In genomic region chr20:57964011-57964862, GRCh38 we compare ENCODE assay signal across 20 cellular contexts.
DNase-seq lines count a peak whose midpoint lies in the region; ATAC-seq, FAIRE-seq and TF ChIP-seq lines count a peak whose summit lies in the region.
"Had no signal": no experiment of that assay in that cellular context is flagged by ENCODE, and none has a peak within 500 bp of the region (broad histone marks: within the 10 kb centered on the region; RNA-seq: fewer than 3 reads in every experiment).

No MANE protein-coding gene starts in this region.

- no peaks in the 10 kb centered on the region for H3K27me3 ChIP-seq in osteoblast (ENCODE audit: insufficient read depth, low read length)
- H3K27me3 ChIP-seq: upper lobe of left lung had no signal

- no peak for FAIRE-seq in frontal cortex (lab: Jason Lieb, UNC)
- FAIRE-seq: TTC549 had no signal

- H3K27ac ChIP-seq in osteoblast (ENCODE audit: low read depth, low read length), result peak overlapping the region; percentile 68
- H3K27ac ChIP-seq: upper lobe of left lung had no signal

- DNase-seq in Right ventricle myocardium inferior (ENCODE audit: missing footprints) (peak; percentile 78), cardiac septum (ENCODE audit: low spot score) (no peak), frontal cortex (ENCODE audit: low spot score in 2 of 2) (peak; percentile 12 to 35), osteoblast (ENCODE audit: insufficient read length, low spot score, missing footprints) (peak; percentile 88), cerebellar nuclear complex (lab: John Stamatoyannopoulos, UW) (no peak), NCI-H2107 treated with DMSO at 0.1 percent for 48 hours (lab: John Stamatoyannopoulos, UW; ENCODE audit: unreplicated experiment) (no peak), GM13976 (ENCODE audit: low spot score) (no peak)
- DNase-seq: 8988T; activated CD4-positive, alpha-beta memory T cell treated with anti-CD3 and anti-CD28 coated beads, Interleukin-2, amount 10 ng/mL, durations not matched to agents 7 days and 5 days; effector memory CD8-positive, alpha-beta T cell; islet precursor cell; NCI-H1105 treated with DMSO at 0.1 percent for 48 hours; NCI-H446; stimulated activated CD4-positive, alpha-beta T cell treated with anti-CD3 and anti-CD28 coated beads, Interleukin-1b, Interleukin-23, amount 100 ng/mL, for 48 hours had no signal

- peaks cover 13% of the 10 kb centered on the region for H3K4me1 ChIP-seq in osteoblast (ENCODE audit: insufficient read depth, low read length)
- H3K4me1 ChIP-seq: upper lobe of left lung had no signal

- TF ChIP-seq CTCF in osteoblast (IDR thresholded peaks at IDR 0.05; ENCODE audit: extremely low read depth, low read depth, low read length) (no peak), GM13976 (IDR thresholded peaks at IDR 0.05; ENCODE audit: borderline replicate concordance, control extremely low read depth, extremely low read depth, insufficient read depth, missing control alignments) (no peak)

- peak overlapping the region; percentile 68 for H3K4me2 ChIP-seq in osteoblast (ENCODE audit: insufficient read depth, low read length)
- H3K4me2 ChIP-seq: GM23338 had no signal

- no peaks in the 10 kb centered on the region for H3K9me3 ChIP-seq in osteoblast (ENCODE audit: low read depth, low read length)
- H3K9me3 ChIP-seq: prostate gland, upper lobe of left lung had no signal

- H2AFZ ChIP-seq in osteoblast (ENCODE audit: low read length), result peak overlapping the region; percentile 90
- H2AFZ ChIP-seq: GM23338 had no signal

- H3K36me3 ChIP-seq in osteoblast (ENCODE audit: insufficient read depth, low read length), result no peaks in the 10 kb centered on the region
- H3K36me3 ChIP-seq: prostate gland, upper lobe of left lung had no signal

- H3K4me3 ChIP-seq in osteoblast (ENCODE audit: insufficient read depth, low read length), result peak overlapping the region; percentile 22
- H3K4me3 ChIP-seq: GM23338, prostate gland, upper lobe of left lung had no signal

- intact Hi-C loops in Right ventricle myocardium inferior (cut with DNase I), result no loop called here
- intact Hi-C loops in cardiac septum (cut with DNase I), result no loop called here

- no peaks in the 10 kb centered on the region for H3K79me2 ChIP-seq in osteoblast (ENCODE audit: insufficient read depth, low read length)

- ATAC-seq in Right ventricle myocardium inferior (peak; percentile 60), HG02610 (IDR thresholded peaks at IDR 0.05; ENCODE audit: unreplicated experiment) (no peak)
- ATAC-seq: activated T-helper 17 cell treated with anti-CD3 and anti-CD28 coated beads, Interleukin-2, amount 50 U/mL, for 72 hours; effector memory CD8-positive, alpha-beta T cell; GM23338 had no signal

- in situ Hi-C loops in GM13976 (cut with MboI; ENCODE audit: low sequenced_read_pairs, unreplicated experiment), result no loop called here

- no peaks in the 10 kb centered on the region for H4K20me1 ChIP-seq in osteoblast (ENCODE audit: insufficient read depth, low read length)

Comparison
In these comparisons a context has a peak if more than half of its experiments do, and no peak if none do; other contexts are left out.
1. DNase-seq: peak in Right ventricle myocardium inferior (single experiment), frontal cortex (2 of 2) and osteoblast (single experiment); none in cardiac septum (single experiment), cerebellar nuclear complex (0 of 2), NCI-H2107 treated with DMSO at 0.1 percent for 48 hours (single experiment) and GM13976 (single experiment).